Comparison of ENCODE assay signal across 17 cellular contexts in the genomic region with DNA sequence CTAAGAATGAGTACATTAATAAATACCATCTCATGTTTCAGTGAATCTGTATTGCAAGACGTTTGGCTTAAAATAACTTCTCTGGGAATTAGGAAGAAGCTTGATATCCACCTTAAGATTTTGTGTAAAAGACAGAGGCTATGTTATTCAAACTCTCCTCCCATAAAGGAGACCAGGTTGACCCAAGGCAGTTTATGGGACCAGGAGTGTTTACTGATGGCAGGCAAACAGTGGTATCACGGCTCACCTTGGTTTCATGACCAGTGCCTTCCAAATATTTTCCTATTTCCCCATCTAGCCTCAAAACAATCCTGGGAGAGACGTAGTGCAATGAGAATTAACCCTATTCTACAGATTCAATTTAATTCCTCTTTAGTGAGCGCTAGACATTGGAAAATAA.
"Had no signal": no experiment of that assay in that cellular context is flagged by ENCODE, and none has a peak within 500 bp of the region (broad histone marks: within the 10 kb centered on the region; RNA-seq: fewer than 3 reads in every experiment).

No MANE protein-coding gene starts in this region.

- H3K9me3 ChIP-seq: esophagus muscularis mucosa, heart right ventricle, lower lobe of right lung had no signal

- H3K4me1 ChIP-seq: esophagus muscularis mucosa, foreskin keratinocyte, gastroesophageal sphincter, heart right ventricle, lower lobe of right lung had no signal

- DNase-seq: cortex of kidney; effector CD8-positive, alpha-beta T cell; effector memory CD8-positive, alpha-beta T cell; endodermal cell; foreskin keratinocyte; glutamatergic neuron; head of caudate nucleus; heart right ventricle; hippocampal formation; left cardiac atrium; left ventricle myocardium superior; lower lobe of right lung; mesenchymal stem cell; naive thymus-derived CD4-positive, alpha-beta T cell had no signal

- H3K27me3 ChIP-seq: esophagus muscularis mucosa, gastroesophageal sphincter had no signal

- ATAC-seq: effector memory CD8-positive, alpha-beta T cell; foreskin keratinocyte; gastroesophageal sphincter; heart right ventricle; left cardiac atrium; left lobe of liver; left ventricle myocardium superior; lower lobe of right lung; naive thymus-derived CD4-positive, alpha-beta T cell had no signal

- H3K4me3 ChIP-seq: esophagus muscularis mucosa, gastroesophageal sphincter, heart right ventricle, lower lobe of right lung had no signal

- H3K27ac ChIP-seq: esophagus muscularis mucosa, foreskin keratinocyte, gastroesophageal sphincter, heart right ventricle, lower lobe of right lung had no signal

- H3K36me3 ChIP-seq: esophagus muscularis mucosa, gastroesophageal sphincter, heart right ventricle, lower lobe of right lung had no signal
